Comparison of ENCODE assay signal across 8 cellular contexts in the genomic region with DNA sequence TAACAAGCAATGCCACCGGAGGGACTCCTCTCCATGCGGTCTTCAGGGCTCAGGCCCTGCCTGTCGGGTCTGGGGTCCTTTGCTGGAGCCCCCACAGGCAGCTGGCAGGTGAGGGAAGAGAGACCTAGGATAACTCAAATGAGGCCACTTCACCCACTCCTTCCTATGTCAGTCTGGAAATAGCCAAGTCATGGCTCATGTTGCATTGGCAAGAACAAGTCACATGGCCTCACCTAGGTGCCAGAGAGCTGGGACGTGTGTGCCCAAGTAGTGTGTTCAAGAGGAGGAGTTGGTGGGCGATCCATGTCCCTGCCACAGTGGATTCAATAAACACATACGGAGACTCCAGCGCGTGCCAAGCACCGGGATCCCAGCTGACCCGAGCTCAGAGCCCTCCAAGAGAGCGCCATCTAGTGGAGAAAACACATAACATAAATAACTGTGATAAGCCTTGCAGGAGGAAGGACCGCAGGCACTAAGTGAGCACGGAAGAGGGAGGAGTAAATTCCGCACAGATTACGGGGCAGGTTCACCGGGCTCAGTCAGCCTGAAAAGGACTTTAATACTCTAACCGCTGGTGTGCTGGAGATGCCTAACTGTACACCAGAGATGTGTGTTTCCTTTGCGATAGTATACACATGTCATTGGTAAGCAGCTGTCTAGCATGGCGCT.
DNase-seq lines count a peak whose midpoint lies in the region; ATAC-seq and TF ChIP-seq lines count a peak whose summit lies in the region.

No MANE protein-coding gene starts in this region.

- H3K4me1 ChIP-seq in adipocyte (ENCODE audit: control insufficient read depth, insufficient read depth, low read length) (peaks cover 33% of the 10 kb centered on the region), thyroid gland (peaks cover 0 to 6% of the 10 kb centered on the region in 2 donors)

- H3K27me3 ChIP-seq in adipocyte (replicated peaks; ENCODE audit: control insufficient read depth, insufficient read depth, low read length) (no peaks in the 10 kb centered on the region), thyroid gland (no peaks in the 10 kb centered on the region)

- no peaks in the 10 kb centered on the region for H3K9me3 Mint-ChIP-seq in Calu3 (ENCODE audit: low read depth, unreplicated experiment)

- H3K4me1 Mint-ChIP-seq in Calu3 (ENCODE audit: low read depth, unreplicated experiment), result peaks cover 17% of the 10 kb centered on the region

- no peaks in the 10 kb centered on the region for H3K9me3 ChIP-seq in adipocyte (ENCODE audit: control insufficient read depth, low read length)
- no peaks in the 10 kb centered on the region for H3K9me3 ChIP-seq in thyroid gland

- H3K27me3 Mint-ChIP-seq in Calu3 (ENCODE audit: unreplicated experiment), result no peaks in the 10 kb centered on the region

- no peak overlapping the region for H3K4me3 Mint-ChIP-seq in Calu3 (ENCODE audit: low read depth, unreplicated experiment)

- no peak for TF ChIP-seq POLR2A in thyroid gland (IDR thresholded peaks at IDR 0.05)

- WGBS in thyroid gland, 2 donors, result 32 to 34% methylated on average over 19 of the region's 19 CpGs

- CTCF ChIA-PET in Calu3 (lab: Charles Lee), result interaction anchor here (0.8 to 1.0 kb wide), 2 partner anchors 21 to 101 kb away, joined by 4 to 5 read pairs; no protein-coding TSS in a partner anchor

- H3K36me3 ChIP-seq in adipocyte (ENCODE audit: control insufficient read depth, insufficient read depth, low read length, severe bottlenecking), result no peaks in the 10 kb centered on the region
- H3K36me3 ChIP-seq in thyroid gland, result no peaks in the 10 kb centered on the region

- no peak overlapping the region for H3K4me3 ChIP-seq in adipocyte (ENCODE audit: low read length)
- H3K4me3 ChIP-seq in thyroid gland (replicated peaks in 1 of 3), result no peak overlapping the region

- ATAC-seq in GM18520 (IDR thresholded peaks at IDR 0.05; ENCODE audit: unreplicated experiment) (peak; percentile 63), HG02970 (IDR thresholded peaks at IDR 0.05; ENCODE audit: low FRiP score, unreplicated experiment) (peak; percentile 90), HG03095 (IDR thresholded peaks at IDR 0.05; ENCODE audit: unreplicated experiment) (no peak)

- DNase-seq in Calu3 (peak; percentile 41), NCI-H2029 (lab: John Stamatoyannopoulos, UW) (peak; percentile 58), adipocyte (ENCODE audit: low read depth) (peak; percentile 61), inferior parietal cortex (ENCODE audit: extremely low spot score) (peak; percentile 55), thyroid gland (peak; percentile 48 to 57)

- H3K36me3 Mint-ChIP-seq in Calu3 (ENCODE audit: insufficient read depth, unreplicated experiment), result no peaks in the 10 kb centered on the region

- no peak overlapping the region for H3K27ac Mint-ChIP-seq in Calu3 (ENCODE audit: unreplicated experiment)

- TF ChIP-seq CTCF in Calu3 (IDR thresholded peaks at IDR 0.05; ENCODE audit: unreplicated experiment) (peak; percentile 56), thyroid gland (IDR thresholded peaks at IDR 0.05) (peak in 5 of 6 experiments; percentile 23 to 61 (median 45))

- H3K9ac ChIP-seq in adipocyte (ENCODE audit: low read length), result no peak overlapping the region

- no peak overlapping the region for H3K27ac ChIP-seq in thyroid gland

- intact Hi-C loops in Calu3 (cut with micrococcal nuclease; ENCODE audit: unreplicated experiment) (loop anchor here (1.0 kb wide), 1 partner anchor 260 kb away; no protein-coding TSS in a partner anchor), thyroid gland (cut with DNase I) (no loop called here)

- BruUV-seq in Calu3 (replicated peaks; lab: Mats Ljungman, UMichigan), result no TSS peak
